1 cellular context compared by ENCODE assay signal in the genomic region with DNA sequence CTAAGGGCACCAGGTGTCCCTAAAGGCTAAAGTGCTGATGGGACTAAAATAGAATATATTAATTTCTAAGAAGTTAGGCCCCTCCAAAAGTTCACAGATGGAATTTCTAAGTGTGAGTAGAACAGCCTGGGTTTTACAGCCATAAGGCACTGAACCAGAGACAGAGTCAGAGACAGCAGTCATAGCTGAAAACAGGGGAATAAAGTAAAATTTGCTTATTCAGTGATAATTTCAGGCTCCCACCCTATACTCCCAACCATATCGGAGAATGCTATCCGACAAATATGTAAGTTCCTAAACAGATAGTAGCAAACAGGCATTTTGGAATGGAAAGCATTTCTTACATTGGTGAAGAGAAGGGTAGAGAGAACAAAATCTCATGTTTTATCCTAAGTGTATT.
TF ChIP-seq lines count a peak whose summit lies in the region.

No MANE protein-coding gene starts in this region.

TF ChIP-seq in HepG2, 621 proteins besides CTCF, POLR2A, EP300 and RAD21:
- TF ChIP-seq SALL2 (CRISPR knock-in tag; IDR thresholded peaks at IDR 0.05) (no peak), ZNF350 (CRISPR knock-in tag; IDR thresholded peaks at IDR 0.05; ENCODE audit: borderline replicate concordance, low read depth) (no peak), ZBTB34 (CRISPR knock-in tag; IDR thresholded peaks at IDR 0.05) (no peak), CENPX (CRISPR knock-in tag; IDR thresholded peaks at IDR 0.05) (no peak), MAFF (IDR thresholded peaks at IDR 0.05; ENCODE audit: low read depth, low read length) (peak; percentile 36), GTF3A (CRISPR knock-in tag; conservative IDR thresholded peaks at IDR 0.05) (no peak), MAFK (conservative IDR thresholded peaks at IDR 0.05 in 1 of 2, IDR thresholded peaks at IDR 0.05 in 1 of 2; ENCODE audit: low read length in 2 of 2) (peak; percentile 36 to 41; a peak in 3 of 4 replicates), DRAP1 (CRISPR knock-in tag; IDR thresholded peaks at IDR 0.05) (no peak), RAD51 (IDR thresholded peaks at IDR 0.05; ENCODE audit: borderline replicate concordance) (no peak), SNAPC2 (CRISPR knock-in tag; IDR thresholded peaks at IDR 0.05) (no peak)
- TF ChIP-seq, protein P1, sequence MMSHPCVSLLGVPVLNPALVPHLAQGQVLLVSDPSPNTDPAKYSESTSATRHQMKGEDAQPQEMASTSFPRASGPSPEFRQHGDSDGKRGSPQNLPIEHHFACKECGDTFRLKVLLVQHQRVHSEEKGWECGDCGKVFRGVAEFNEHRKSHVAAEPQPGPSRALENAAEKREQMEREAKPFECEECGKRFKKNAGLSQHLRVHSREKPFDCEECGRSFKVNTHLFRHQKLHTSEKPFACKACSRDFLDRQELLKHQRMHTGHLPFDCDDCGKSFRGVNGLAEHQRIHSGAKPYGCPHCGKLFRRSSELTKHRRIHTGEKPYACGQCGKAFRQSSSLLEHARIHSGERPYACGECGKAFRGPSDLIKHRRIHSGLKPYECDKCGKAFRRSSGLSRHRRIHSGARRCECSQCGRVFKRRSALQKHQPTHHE (CRISPR knock-in tag; IDR thresholded peaks at IDR 0.05; ENCODE audit: borderline replicate concordance) = no peak
